ENCODE assay signal across 11 cellular contexts in the genomic region with DNA sequence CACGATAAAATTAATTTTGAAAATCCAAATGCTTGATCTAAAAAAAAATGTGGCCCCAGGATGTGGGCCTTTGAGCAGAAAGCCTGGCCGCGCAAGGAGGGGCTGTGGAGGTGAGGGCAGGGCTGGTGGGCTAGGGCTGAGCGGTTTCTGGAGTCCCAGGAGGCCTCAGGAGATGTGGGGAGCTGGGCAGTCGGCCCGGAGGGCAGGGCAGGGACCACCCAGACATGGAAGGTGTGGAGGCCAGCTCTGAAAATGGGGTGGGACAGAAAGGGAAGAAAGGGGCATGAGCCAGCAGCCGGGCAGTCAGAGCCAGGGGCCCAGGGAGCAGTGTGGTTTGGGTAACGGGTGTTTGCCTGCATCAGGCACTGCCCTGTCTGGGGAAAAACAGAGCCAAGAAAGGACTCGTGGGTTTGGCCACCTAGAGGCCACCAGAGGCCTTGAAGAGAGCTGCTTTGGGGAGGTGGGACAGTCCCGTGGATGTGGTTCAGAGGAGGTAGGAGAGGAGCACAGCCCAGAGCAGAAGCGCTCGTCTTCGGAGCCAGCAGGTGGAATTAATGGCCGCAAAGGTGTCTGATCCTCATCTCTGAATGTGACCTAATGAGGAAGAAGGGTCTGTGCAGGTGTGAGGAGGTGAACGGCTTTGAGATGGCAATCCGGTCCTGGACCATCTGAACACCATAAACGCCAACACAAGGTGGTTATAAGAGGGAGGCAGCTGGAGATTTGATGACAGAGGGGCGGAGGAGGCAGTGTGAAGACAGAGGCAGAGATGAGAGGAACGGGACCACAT. TPM values are rescaled to one million over a fixed set of nuclear protein-coding genes. Genes with fewer than 3 reads are reported as not detected.
A peak's percentile ranks its signal among the peaks of the same experiment; 100 is the strongest.
DNase-seq lines count a peak whose midpoint lies in the region; ATAC-seq and TF ChIP-seq lines count a peak whose summit lies in the region.
"Had no signal": no experiment of that assay in that cellular context is flagged by ENCODE, and none has a peak within 500 bp of the region (broad histone marks: within the 10 kb centered on the region; RNA-seq: fewer than 3 reads in every experiment).

No MANE protein-coding gene starts in this region.

- DNase-seq in CD8-positive, alpha-beta T cell = peak in 1 of 7 experiments; percentile 42
- peak; percentile 8 to 37 for DNase-seq in activated T-cell treated with anti-CD3 and anti-CD28 coated beads, Interleukin-2, amount 50 U/mL, for 48 hours
- DNase-seq in natural killer cell = peak; percentile 12
- no peak for DNase-seq in NCI-H1436 (lab: John Stamatoyannopoulos, UW)
- no peak for DNase-seq in NCI-H345 treated with DMSO at 0.1 percent for 48 hours (lab: John Stamatoyannopoulos, UW; ENCODE audit: unreplicated experiment)
- DNase-seq: immature natural killer cell; NCI-H1694; stimulated activated CD4-positive, alpha-beta T cell treated with anti-CD3 and anti-CD28 coated beads, Interleukin-12 subunit alpha, Interleukin-12 subunit beta, amount 100 ng/mL, for 4 hours had no signal

- no peak overlapping the region for H3K4me3 ChIP-seq in CD8-positive, alpha-beta T cell (ENCODE audit: low read depth, low read length)
- H3K4me3 ChIP-seq in GM12875 (ENCODE audit: low read depth, low read length) = no peak overlapping the region

- H3K9me3 ChIP-seq in CD8-positive, alpha-beta T cell (ENCODE audit: low read length) = no peaks in the 10 kb centered on the region

- peaks cover 12% of the 10 kb centered on the region for H3K4me1 ChIP-seq in CD8-positive, alpha-beta T cell (ENCODE audit: insufficient read depth, low read length)

- H3K36me3 Mint-ChIP-seq in CD8-positive, alpha-beta T cell = no peaks in the 10 kb centered on the region
- peaks cover 6% of the 10 kb centered on the region for H3K36me3 Mint-ChIP-seq in natural killer cell

- CTCF ChIA-PET in CD8-positive, alpha-beta T cell (lab: Charles Lee) = no interaction called here

- peaks cover 4% of the 10 kb centered on the region for H3K4me1 Mint-ChIP-seq in CD8-positive, alpha-beta T cell (ENCODE audit: low read depth)
- peaks cover 0 to 4% of the 10 kb centered on the region in 2 donors for H3K4me1 Mint-ChIP-seq in natural killer cell
- H3K4me1 Mint-ChIP-seq: immature natural killer cell had no signal

- peak; percentile 9 for ATAC-seq in CD8-positive, alpha-beta T cell
- no peak for ATAC-seq in natural killer cell
- ATAC-seq in HG03571 (IDR thresholded peaks at IDR 0.05; ENCODE audit: unreplicated experiment) = no peak
- no peak for ATAC-seq in GM18907 (IDR thresholded peaks at IDR 0.05; ENCODE audit: unreplicated experiment)

- H3K27me3 Mint-ChIP-seq in CD8-positive, alpha-beta T cell (ENCODE audit: low read depth) = peaks cover 18% of the 10 kb centered on the region
- H3K27me3 Mint-ChIP-seq in natural killer cell (ENCODE audit: low read depth in 2 of 2) = peaks cover 8 to 18% of the 10 kb centered on the region in 2 donors

- H3K27me3 ChIP-seq in CD8-positive, alpha-beta T cell (ENCODE audit: insufficient read depth, low read length) = no peaks in the 10 kb centered on the region

- no peaks in the 10 kb centered on the region for H3K36me3 ChIP-seq in CD8-positive, alpha-beta T cell (ENCODE audit: insufficient read depth, low read length)

- H3K4me3 Mint-ChIP-seq in CD8-positive, alpha-beta T cell = no peak overlapping the region
- H3K4me3 Mint-ChIP-seq in natural killer cell = no peak overlapping the region
- H3K4me3 Mint-ChIP-seq: immature natural killer cell had no signal

- H3K9me3 Mint-ChIP-seq in CD8-positive, alpha-beta T cell = no peaks in the 10 kb centered on the region
- H3K9me3 Mint-ChIP-seq in natural killer cell = no peaks in the 10 kb centered on the region

- no peak overlapping the region for H3K27ac ChIP-seq in CD8-positive, alpha-beta T cell (ENCODE audit: low read depth, low read length)

- POLR2A ChIA-PET in CD8-positive, alpha-beta T cell (lab: Charles Lee) = no interaction called here

- no peak overlapping the region for H3K27ac Mint-ChIP-seq in CD8-positive, alpha-beta T cell
- H3K27ac Mint-ChIP-seq in natural killer cell = no peak overlapping the region
- H3K27ac Mint-ChIP-seq: immature natural killer cell had no signal

- no peak for TF ChIP-seq CTCF in CD8-positive, alpha-beta T cell (IDR thresholded peaks at IDR 0.05)
- TF ChIP-seq CTCF in GM12875 (IDR thresholded peaks at IDR 0.05; ENCODE audit: borderline replicate concordance, insufficient read depth, low read depth, low read length) = 0 out of 2 replicates have a peak, but pooled peaks have one; percentile 3
- TF ChIP-seq CTCF in natural killer cell (IDR thresholded peaks at IDR 0.05) = no peak

- intact Hi-C loops in CD8-positive, alpha-beta T cell (cut with DNase I, micrococcal nuclease) = no loop called here
- intact Hi-C loops in natural killer cell (cut with micrococcal nuclease) = no loop called here

RNA-seq across cellular contexts. Expression of a gene that starts 50.2 kb away (rescaled TPM):
- total RNA-seq in CD8-positive, alpha-beta T cell = not detected
- not detected for total RNA-seq in natural killer cell

Comparison
In these comparisons a context has a peak if more than half of its experiments do, and no peak if none do; other contexts are left out.
1. DNase-seq: peak in activated T-cell treated with anti-CD3 and anti-CD28 coated beads, Interleukin-2, amount 50 U/mL, for 48 hours (2 of 2) and natural killer cell (single experiment); none in NCI-H1436 (single experiment) and NCI-H345 treated with DMSO at 0.1 percent for 48 hours (single experiment).